In the genomic region with DNA sequence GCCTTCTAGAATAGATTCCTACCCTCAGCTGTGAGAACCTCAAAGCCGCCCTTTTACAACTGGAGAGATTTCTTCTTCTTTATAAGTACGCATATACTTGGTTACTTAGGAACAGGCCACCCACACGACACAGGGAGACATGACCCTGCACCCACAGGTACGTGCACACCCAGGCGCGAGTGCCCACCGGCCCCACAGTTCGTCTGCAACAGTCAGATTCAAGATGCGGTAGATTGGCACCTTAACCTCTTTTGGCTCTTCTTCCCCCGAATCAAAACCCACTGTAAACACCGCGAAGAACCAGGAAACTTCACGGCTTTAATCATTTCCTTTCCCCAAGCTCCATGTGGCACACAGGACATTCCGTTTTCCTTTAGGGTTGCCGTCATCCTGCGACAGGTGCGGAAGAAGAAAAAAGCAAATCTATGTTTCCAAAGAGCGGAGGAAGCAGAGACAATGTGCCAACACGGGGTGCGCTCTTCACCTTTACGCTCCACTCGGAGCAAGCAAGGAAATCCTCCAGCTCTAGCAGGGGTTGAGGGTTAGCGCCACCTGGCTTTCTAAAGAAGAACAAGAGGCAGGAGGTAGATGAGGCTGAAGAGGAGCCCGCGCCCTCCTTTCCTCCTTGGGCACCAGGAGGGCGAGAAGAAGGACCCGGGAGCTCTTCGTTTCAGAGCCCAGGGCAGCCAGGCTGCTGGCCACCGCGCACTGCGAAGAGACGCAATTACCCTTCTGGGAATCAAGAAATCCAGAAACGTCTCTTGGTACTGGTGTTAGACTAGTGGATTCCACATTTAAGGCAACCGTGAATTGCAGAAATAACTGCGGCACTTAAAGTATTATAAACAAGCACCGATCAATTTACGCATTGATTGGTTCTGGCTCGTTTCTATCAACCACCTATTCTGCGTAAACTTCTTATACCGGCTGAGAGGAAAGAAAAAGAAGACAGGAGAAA, we compare ENCODE assay signal across 1 cellular context.
TF ChIP-seq lines count a peak whose summit lies in the region.

No MANE protein-coding gene starts in this region.

TF ChIP-seq in endothelial cell of umbilical vein, 7 proteins besides CTCF, POLR2A, EP300 and RAD21 (continued from another document):
- peak; percentile 25 for TF ChIP-seq FOS (IDR thresholded peaks at IDR 0.05; ENCODE audit: borderline replicate concordance, insufficient read depth, low read length)
TF ChIP-seq in endothelial cell of umbilical vein: peak in this region for 2.
